14 cellular contexts compared by ENCODE assay signal in the genomic region with DNA sequence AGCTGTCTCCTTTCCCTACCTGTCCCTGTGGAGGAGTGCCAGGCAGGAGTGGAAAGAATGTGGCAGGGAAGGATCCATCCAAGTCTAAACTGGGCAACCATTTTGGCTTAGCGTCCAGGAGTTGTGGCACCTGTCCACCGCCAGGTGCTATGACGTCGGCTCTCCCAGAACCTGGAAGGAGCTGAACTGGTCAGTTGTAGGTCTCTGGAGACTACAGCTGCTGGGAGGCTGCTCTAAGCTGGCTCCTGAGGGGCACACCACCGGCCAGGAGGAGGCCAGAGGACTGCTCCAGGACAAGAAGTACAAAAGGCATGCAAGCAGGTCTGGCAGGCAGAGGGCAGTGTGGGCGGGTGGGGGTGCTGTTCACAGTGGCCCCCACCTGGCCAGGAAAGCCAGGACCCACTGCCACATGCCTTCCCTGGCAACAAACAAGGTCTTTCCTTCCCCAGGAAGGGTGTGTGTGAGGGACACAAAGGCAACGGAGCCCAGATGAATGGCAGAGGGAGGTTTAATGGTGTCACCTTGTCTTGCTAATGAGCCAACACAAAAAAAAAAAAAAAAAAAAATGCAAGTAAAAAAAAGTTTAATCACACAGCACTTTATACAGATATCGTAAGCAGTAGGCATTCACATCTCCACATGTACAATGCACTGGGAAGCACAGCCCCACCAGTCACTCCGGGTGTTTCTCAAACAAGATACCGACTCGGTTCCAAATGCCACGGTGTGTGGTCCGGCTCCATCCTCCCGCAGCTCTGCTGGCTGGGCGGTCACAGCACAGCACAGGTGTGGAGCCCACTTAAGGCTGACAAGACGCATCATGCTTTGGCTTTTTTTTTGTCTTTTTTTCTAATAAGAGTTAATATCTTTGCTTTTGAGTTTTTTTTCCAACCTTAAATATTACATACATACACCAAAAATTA. TPM values are rescaled to one million over a fixed set of nuclear protein-coding genes. Genes with fewer than 3 reads are reported as not detected.
DNase-seq lines count a peak whose midpoint lies in the region; ATAC-seq and TF ChIP-seq lines count a peak whose summit lies in the region.
"Had no signal": no experiment of that assay in that cellular context is flagged by ENCODE, and none has a peak within 500 bp of the region (broad histone marks: within the 10 kb centered on the region; RNA-seq: fewer than 3 reads in every experiment).

No MANE protein-coding gene starts in this region.

- POLR2A ChIA-PET in IMR-90 (lab: Charles Lee; ENCODE audit: unreplicated experiment), result no interaction called here

- H3K27me3 ChIP-seq in IMR-90 (ENCODE audit: control insufficient read depth, insufficient read depth, low read length), result no peaks in the 10 kb centered on the region
- no peaks in the 10 kb centered on the region for H3K27me3 ChIP-seq in body of pancreas

- no peak overlapping the region for H2AFZ ChIP-seq in IMR-90 (replicated peaks; ENCODE audit: low read length, poor library complexity)

- H2BK15ac ChIP-seq in IMR-90 (ENCODE audit: low read depth, low read length), result no peak overlapping the region

- H3K36me3 ChIP-seq in IMR-90 (ENCODE audit: control insufficient read depth, insufficient read depth, low read length) (peaks cover 34% of the 10 kb centered on the region), body of pancreas (replicated peaks in 1 of 2; ENCODE audit: insufficient read depth in 1 of 2, low read depth in 2 of 2) (peaks cover 0 to 4% of the 10 kb centered on the region in 2 donors)

- H3K9me1 ChIP-seq in IMR-90 (ENCODE audit: insufficient read depth, low read length), result 0 out of 2 replicates have a peak, but pooled peaks cover 4% of the 10 kb centered on the region

- TF ChIP-seq POLR2A in IMR-90 (IDR thresholded peaks at IDR 0.05; ENCODE audit: low read depth, low read length), result peak; percentile 64
- no peak for TF ChIP-seq POLR2A in body of pancreas (IDR thresholded peaks at IDR 0.05)

- no peak overlapping the region for H4K5ac ChIP-seq in IMR-90 (ENCODE audit: low read depth, low read length)

- H3K9me3 ChIP-seq in IMR-90 (ENCODE audit: control insufficient read depth, insufficient read depth, low read length), result no peaks in the 10 kb centered on the region
- no peaks in the 10 kb centered on the region for H3K9me3 ChIP-seq in body of pancreas
- H3K9me3 ChIP-seq: neutrophil, transverse colon had no signal

- H3K14ac ChIP-seq in IMR-90 (replicated peaks; ENCODE audit: low read depth, low read length), result no peak overlapping the region

- no peak overlapping the region for H3K56ac ChIP-seq in IMR-90 (ENCODE audit: extremely low read depth, insufficient read depth, low read length)

- H2AK9ac ChIP-seq in IMR-90 (replicated peaks; ENCODE audit: low read depth, low read length, poor library complexity), result peak overlapping the region; percentile 40

- in situ Hi-C loops in IMR-90 (cut with MboI; ENCODE audit: low sequenced_read_pairs), result no loop called here

- H3K4me3 ChIP-seq in AG09309 (ENCODE audit: control insufficient read depth, low read depth, low read length) (no peak overlapping the region), IMR-90 (ENCODE audit: insufficient read depth, low read depth, low read length) (no peak overlapping the region), body of pancreas (no peak overlapping the region)
- H3K4me3 ChIP-seq: transverse colon had no signal

- no peak for DNase-seq in AG09309 (ENCODE audit: low read depth)
- DNase-seq in IMR-90, result no peak
- peak; percentile 38 to 58 (median 54) for DNase-seq in body of pancreas
- DNase-seq in glomerular visceral epithelial cell (ENCODE audit: extremely low spot score), result peak; percentile 34
- DNase-seq in DMS153 (lab: John Stamatoyannopoulos, UW), result no peak
- no peak for DNase-seq in cerebellum (ENCODE audit: low spot score)
- no peak for DNase-seq in activated CD4-positive, alpha-beta T cell treated with anti-CD3 and anti-CD28 coated beads for 48 hours
- DNase-seq: activated B cell treated with CpG ODN at 0.5 μM for 24 hours, DMS 273 treated with DMSO at 0.1 percent for 48 hours, NCI-H1694 treated with DMSO at 0.1 percent for 48 hours, transverse colon had no signal

- no peak for TF ChIP-seq RAD21 in IMR-90 (IDR thresholded peaks at IDR 0.05; ENCODE audit: low read length)

- CTCF ChIA-PET in IMR-90 (lab: Yijun Ruan, JAX), result no interaction called here

- BruUV-seq in IMR-90 (replicated peaks; lab: Mats Ljungman, UMichigan), result TSS peak; percentile 54

- H4K20me1 ChIP-seq in IMR-90 (ENCODE audit: insufficient read depth, low read length), result peaks cover 38% of the 10 kb centered on the region

- no peak overlapping the region for H3K4ac ChIP-seq in IMR-90 (ENCODE audit: low read depth, low read length)

- intact Hi-C loops in IMR-90 (cut with micrococcal nuclease), result no loop called here
- intact Hi-C loops in body of pancreas (cut with DNase I), result no loop called here

- H3K4me2 ChIP-seq in IMR-90 (ENCODE audit: low read depth, low read length), result no peak overlapping the region

- H2AK5ac ChIP-seq in IMR-90 (ENCODE audit: low read depth, low read length), result no peak overlapping the region

- no peak overlapping the region for H3K18ac ChIP-seq in IMR-90 (ENCODE audit: low read depth, low read length)

- peaks cover 6 to 42% of the 10 kb centered on the region in 2 experiments; a peak in 3 of 4 replicates for H3K79me1 ChIP-seq in IMR-90 (ENCODE audit: low read depth in 1 of 2, low read length in 2 of 2)

- 85% methylated on average over 11 of the region's 16 CpGs; no CpG with 5 or more reads in 1 of the 2 experiments for WGBS in IMR-90 (ENCODE audit: extremely low coverage in 2 of 2, insufficient read length in 1 of 2), 2 experiments
- WGBS in body of pancreas, 2 donors, result 60 to 71% methylated on average over 12 to 16 of the region's 16 CpGs

- H2BK120ac ChIP-seq in IMR-90 (ENCODE audit: low read depth, low read length), result no peak overlapping the region

- H3K27ac ChIP-seq in IMR-90 (ENCODE audit: insufficient read depth, low read length), result no peak overlapping the region
- H3K27ac ChIP-seq in body of pancreas, result peak overlapping the region in 2 of 4 donors; percentile 23 to 56
- H3K27ac ChIP-seq: neutrophil, transverse colon had no signal

- H2BK5ac ChIP-seq in IMR-90 (ENCODE audit: low read depth, low read length, poor library complexity, severe bottlenecking), result no peak overlapping the region

- H3K4me1 ChIP-seq in IMR-90 (ENCODE audit: control insufficient read depth, insufficient read depth, low read length), result peaks cover 6% of the 10 kb centered on the region
- H3K4me1 ChIP-seq in body of pancreas, result peaks cover 29% of the 10 kb centered on the region

- H4K91ac ChIP-seq in IMR-90 (ENCODE audit: insufficient read depth, low read depth, low read length), result no peak overlapping the region

- ATAC-seq in IMR-90 (ENCODE audit: low read depth) (no peak), body of pancreas (no peak), GM19351 (IDR thresholded peaks at IDR 0.05; ENCODE audit: unreplicated experiment) (no peak)
- ATAC-seq: stimulated activated memory B cell treated with anti-CD40 and anti-IgM and Interleukin-4, amounts not matched to agents 10 μg/mL and 1 μg/mL and 100 μg/mL, for 72 hours had no signal

- no peak overlapping the region for H3K9ac ChIP-seq in IMR-90 (ENCODE audit: low read depth, low read length)

- dilution Hi-C loops in IMR-90 (cut with HindIII; ENCODE audit: low sequenced_read_pairs, unreplicated experiment), result no loop called here

- H3K23ac ChIP-seq in IMR-90 (ENCODE audit: low read depth, low read length), result no peak overlapping the region

- H2BK20ac ChIP-seq in IMR-90 (ENCODE audit: low read depth, low read length), result no peak overlapping the region

- H4K8ac ChIP-seq in IMR-90 (ENCODE audit: low read depth in 2 of 2, low read length in 2 of 2), result no peak overlapping the region

- TF ChIP-seq CTCF in AG09309 (IDR thresholded peaks at IDR 0.05; ENCODE audit: control insufficient read depth, insufficient read depth, low read depth, low read length, missing control alignments) (peak; percentile 22), IMR-90 (conservative IDR thresholded peaks at IDR 0.05; ENCODE audit: low read depth, low read length) (0 out of 2 replicates have a peak, but pooled peaks have one; percentile 14), body of pancreas (IDR thresholded peaks at IDR 0.05) (peak in 4 of 7 experiments; percentile 44 to 49 (median 45))

TF ChIP-seq in IMR-90, 13 proteins besides CTCF, POLR2A, EP300 and RAD21:
- no peak for TF ChIP-seq MAFK (IDR thresholded peaks at IDR 0.05; ENCODE audit: low read depth, low read length)
- no peak for TF ChIP-seq CEBPB (IDR thresholded peaks at IDR 0.05; ENCODE audit: low read depth, low read length)
- no peak for TF ChIP-seq SMC3 (IDR thresholded peaks at IDR 0.05; ENCODE audit: low read depth, low read length)
- TF ChIP-seq NFE2L2 (IDR thresholded peaks at IDR 0.05; ENCODE audit: low read depth, low read length), result no peak
- no peak for TF ChIP-seq FOS (IDR thresholded peaks at IDR 0.05; ENCODE audit: low read depth, low read length)
TF ChIP-seq in IMR-90: peak in this region for 0.

RNA-seq across cellular contexts. Expression of a gene that starts 4.8 kb away (rescaled TPM):
- total RNA-seq in IMR-90 (2012; rRNA removed) (44.4 and 45.8 TPM in 2 replicates), body of pancreas (10 to 100 TPM; 12.2 to 46.5 TPM), cerebellum (3.3 TPM)
- polyA plus RNA-seq in IMR-90 (2012; rRNA removed), result 82.7 and 94.2 TPM in 2 replicates
- 89.5 and 99.7 TPM in 2 replicates for polyA plus RNA-seq in IMR-90 (2012; cell fraction: cytosol; rRNA removed)
- polyA plus RNA-seq in IMR-90 (2012; cell fraction: nucleus; rRNA removed; ENCODE audit: low replicate concordance), result 571 and 890 TPM in 2 replicates

RNA-seq across cellular contexts. Expression of a gene that starts 35.5 kb away (rescaled TPM):
- total RNA-seq in IMR-90 (2012; rRNA removed), result 29.2 and 34.4 TPM in 2 replicates
- polyA plus RNA-seq in IMR-90 (2012; rRNA removed), result 38.6 and 48.6 TPM in 2 replicates
- polyA plus RNA-seq in IMR-90 (2012; cell fraction: cytosol; rRNA removed), result 29.6 and 34.4 TPM in 2 replicates
- 40.4 and 135 TPM in 2 replicates for polyA plus RNA-seq in IMR-90 (2012; cell fraction: nucleus; rRNA removed; ENCODE audit: low replicate concordance)
- 10 to 100 TPM; 34.8 to 55.7 TPM for total RNA-seq in body of pancreas
- 85.0 TPM for total RNA-seq in cerebellum

Comparison
In these comparisons a context has a peak if more than half of its experiments do, and no peak if none do; other contexts are left out.
1. DNase-seq: peak in body of pancreas (4 of 4) and glomerular visceral epithelial cell (single experiment); none in AG09309 (single experiment), IMR-90 (single experiment), DMS153 (single experiment), cerebellum (single experiment) and activated CD4-positive, alpha-beta T cell treated with anti-CD3 and anti-CD28 coated beads for 48 hours (single experiment).
2. Peak in every context shown above with its lines, with median percentiles within 50 percentile points of each other: CTCF ChIP-seq.